12 cellular contexts compared by ENCODE assay signal in genomic region chr22:32764330-32765116, GRCh38. TPM values are rescaled to one million over a fixed set of nuclear protein-coding genes. Genes with fewer than 3 reads are reported as not detected.
DNase-seq lines count a peak whose midpoint lies in the region; ATAC-seq and TF ChIP-seq lines count a peak whose summit lies in the region.
"Had no signal": no experiment of that assay in that cellular context is flagged by ENCODE, and none has a peak within 500 bp of the region (broad histone marks: within the 10 kb centered on the region; RNA-seq: fewer than 3 reads in every experiment).

No MANE protein-coding gene starts in this region.

- ATAC-seq in lower lobe of right lung (peak; percentile 59 to 72), upper lobe of right lung (peak; percentile 65), HG03378 (IDR thresholded peaks at IDR 0.05; ENCODE audit: unreplicated experiment) (no peak), HG03039 (IDR thresholded peaks at IDR 0.05; ENCODE audit: unreplicated experiment) (no peak)
- ATAC-seq: GM12878 had no signal

- H3K4me1 ChIP-seq in lower lobe of right lung (peaks cover 41% of the 10 kb centered on the region), upper lobe of right lung (peaks cover 34% of the 10 kb centered on the region)

- intact Hi-C loops in lower lobe of right lung (cut with DNase I), result no loop called here
- intact Hi-C loops in upper lobe of right lung (cut with DNase I), result no loop called here

- DNase-seq in NCI-H82 treated with DMSO at 0.1 percent for 48 hours (lab: John Stamatoyannopoulos, UW; ENCODE audit: unreplicated experiment) (peak; percentile 44), dermis blood vessel endothelial cell (peak; percentile 17), lower lobe of right lung (no peak), upper lobe of right lung (no peak), GM10266 (ENCODE audit: extremely low spot score) (no peak)
- no peak for DNase-seq in stimulated activated CD8-positive, alpha-beta memory T cell treated with anti-CD3 and anti-CD28 coated beads, Interleukin-4, amount 100 ng/mL, for 48 hours
- DNase-seq: activated B cell treated with CpG ODN at 0.5 μM for 24 hours, cerebellar nuclear complex, NCI-H1436 treated with DMSO at 0.1 percent for 48 hours had no signal

- H3K9me3 ChIP-seq in lower lobe of right lung (peaks cover 5% of the 10 kb centered on the region), upper lobe of right lung (no peaks in the 10 kb centered on the region)

- TF ChIP-seq CTCF in lower lobe of right lung (IDR thresholded peaks at IDR 0.05) (no peak), upper lobe of right lung (IDR thresholded peaks at IDR 0.05) (no peak), GM10266 (IDR thresholded peaks at IDR 0.05; ENCODE audit: control insufficient read depth, insufficient read depth, low read depth, missing control alignments) (no peak)

- H3K27me3 ChIP-seq in lower lobe of right lung (ENCODE audit: low read depth) (peaks cover 5% of the 10 kb centered on the region), upper lobe of right lung (no peaks in the 10 kb centered on the region)

- H3K27ac ChIP-seq in lower lobe of right lung, result peak overlapping the region; percentile 77
- H3K27ac ChIP-seq in upper lobe of right lung, result peak overlapping the region; percentile 71

- no peak overlapping the region for H3K4me3 ChIP-seq in lower lobe of right lung
- H3K4me3 ChIP-seq in upper lobe of right lung, result no peak overlapping the region
- H3K4me3 ChIP-seq: GM12878 had no signal

- H3K36me3 ChIP-seq in lower lobe of right lung, result no peaks in the 10 kb centered on the region
- H3K36me3 ChIP-seq in upper lobe of right lung, result no peaks in the 10 kb centered on the region

RNA-seq across cellular contexts. Expression of gene TIMP3, which starts 37.0 kb away (rescaled TPM):
- total RNA-seq in dermis blood vessel endothelial cell (197 and 203 TPM in 2 replicates), lower lobe of right lung (390 TPM), upper lobe of right lung (749 TPM)
- total RNA-seq: activated B cell treated with CpG ODN at 0.5 μM for 24 hours had no signal

Comparison
In these comparisons a context has a peak if more than half of its experiments do, and no peak if none do; other contexts are left out.
1. DNase-seq: peak in NCI-H82 treated with DMSO at 0.1 percent for 48 hours (single experiment) and dermis blood vessel endothelial cell (single experiment); none in lower lobe of right lung (single experiment), upper lobe of right lung (single experiment), GM10266 (single experiment) and stimulated activated CD8-positive, alpha-beta memory T cell treated with anti-CD3 and anti-CD28 coated beads, Interleukin-4, amount 100 ng/mL, for 48 hours (single experiment).
2. ATAC-seq: peak in lower lobe of right lung (2 of 2) and upper lobe of right lung (single experiment); none in HG03378 (single experiment) and HG03039 (single experiment).